ENCODE assay signal across 9 cellular contexts in the genomic region with DNA sequence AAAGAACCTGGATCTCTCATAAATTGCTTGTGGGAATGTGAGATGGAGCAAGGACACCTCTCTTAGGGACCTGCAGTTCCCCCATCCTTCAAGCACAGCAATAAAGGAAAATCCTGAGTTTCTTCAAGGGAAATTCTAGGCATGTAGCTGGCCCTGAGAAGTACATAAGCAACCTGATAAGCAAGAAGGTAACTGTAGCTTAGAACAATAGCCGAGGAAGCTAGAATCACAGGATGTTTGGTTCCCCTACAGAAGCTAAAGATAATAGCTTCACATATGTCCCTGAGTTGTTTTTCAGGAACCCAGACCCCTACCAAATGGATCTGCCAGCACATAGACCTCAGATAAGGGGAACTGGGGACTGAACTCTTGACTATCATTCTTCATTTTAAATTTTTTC. TPM values are rescaled to one million over a fixed set of nuclear protein-coding genes. Genes with fewer than 3 reads are reported as not detected.
"Had no signal": no experiment of that assay in that cellular context is flagged by ENCODE, and none has a peak within 500 bp of the region (broad histone marks: within the 10 kb centered on the region; RNA-seq: fewer than 3 reads in every experiment).

No MANE protein-coding gene starts in this region.

- FAIRE-seq: H1, H54, HTR-8/SVneo had no signal

- H3K4me3 Mint-ChIP-seq: H9, IgD-negative memory B cell had no signal

- H3K27me3 Mint-ChIP-seq: IgD-negative memory B cell had no signal

- H3K27ac Mint-ChIP-seq: H9, IgD-negative memory B cell had no signal

- H3K9ac ChIP-seq: GM23248 had no signal

- H3K9me3 Mint-ChIP-seq: H9, IgD-negative memory B cell had no signal

- H3K4me1 Mint-ChIP-seq: IgD-negative memory B cell had no signal

- DNase-seq: GM23248, H9, HCEC 1CT, KBM-7 had no signal

- H3K27ac ChIP-seq: GM23248 had no signal

- H2AFZ ChIP-seq: GM23248 had no signal

- H3K4me3 ChIP-seq: GM23248 had no signal

RNA-seq across cellular contexts. Expression of a gene that starts 42.1 kb away (rescaled TPM):
- total RNA-seq: GM23248, H9, HT-29 had no signal
- polyA plus RNA-seq: GM23248, IgD-negative memory B cell had no signal

RNA-seq across cellular contexts. Expression of a gene that starts 48.5 kb away (rescaled TPM):
- total RNA-seq: GM23248, H1, H9, HT-29 had no signal
- polyA plus RNA-seq: GM23248, H1, IgD-negative memory B cell had no signal
